In the genomic region with DNA sequence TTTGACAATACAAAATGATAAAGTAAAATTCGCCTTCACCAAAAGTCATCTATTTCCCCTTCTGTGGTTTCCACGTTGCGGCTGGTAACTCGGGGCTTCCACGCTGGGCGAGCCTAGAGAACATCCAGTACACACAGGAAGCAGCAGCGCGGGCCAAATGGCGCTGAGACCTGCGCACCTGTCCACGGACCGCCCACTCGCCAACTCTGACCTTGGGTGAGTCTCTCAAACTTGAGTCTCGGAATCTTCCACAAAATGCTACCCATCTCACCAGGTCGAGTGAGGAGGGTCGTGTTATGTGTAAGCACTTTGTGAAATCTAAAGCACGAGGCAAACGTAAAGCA, we compare ENCODE assay signal across 1 cellular context.
TF ChIP-seq lines count a peak whose summit lies in the region.

No MANE protein-coding gene starts in this region.

TF ChIP-seq in IMR-90, 13 proteins besides CTCF, POLR2A, EP300 and RAD21 (continued from another document):
- TF ChIP-seq, protein P1, sequence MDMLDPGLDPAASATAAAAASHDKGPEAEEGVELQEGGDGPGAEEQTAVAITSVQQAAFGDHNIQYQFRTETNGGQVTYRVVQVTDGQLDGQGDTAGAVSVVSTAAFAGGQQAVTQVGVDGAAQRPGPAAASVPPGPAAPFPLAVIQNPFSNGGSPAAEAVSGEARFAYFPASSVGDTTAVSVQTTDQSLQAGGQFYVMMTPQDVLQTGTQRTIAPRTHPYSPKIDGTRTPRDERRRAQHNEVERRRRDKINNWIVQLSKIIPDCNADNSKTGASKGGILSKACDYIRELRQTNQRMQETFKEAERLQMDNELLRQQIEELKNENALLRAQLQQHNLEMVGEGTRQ (IDR thresholded peaks at IDR 0.05; ENCODE audit: low read depth, low read length) = no peak
- TF ChIP-seq SMC3 (IDR thresholded peaks at IDR 0.05; ENCODE audit: low read depth, low read length) = no peak
- no peak for TF ChIP-seq RFX5 (IDR thresholded peaks at IDR 0.05; ENCODE audit: low read depth, low read length)
- TF ChIP-seq FOS (IDR thresholded peaks at IDR 0.05; ENCODE audit: low read depth, low read length) = no peak
- no peak for TF ChIP-seq RCOR1 (IDR thresholded peaks at IDR 0.05; ENCODE audit: insufficient replicate concordance, low read length)
